ENCODE assay signal across 19 cellular contexts in the genomic region with DNA sequence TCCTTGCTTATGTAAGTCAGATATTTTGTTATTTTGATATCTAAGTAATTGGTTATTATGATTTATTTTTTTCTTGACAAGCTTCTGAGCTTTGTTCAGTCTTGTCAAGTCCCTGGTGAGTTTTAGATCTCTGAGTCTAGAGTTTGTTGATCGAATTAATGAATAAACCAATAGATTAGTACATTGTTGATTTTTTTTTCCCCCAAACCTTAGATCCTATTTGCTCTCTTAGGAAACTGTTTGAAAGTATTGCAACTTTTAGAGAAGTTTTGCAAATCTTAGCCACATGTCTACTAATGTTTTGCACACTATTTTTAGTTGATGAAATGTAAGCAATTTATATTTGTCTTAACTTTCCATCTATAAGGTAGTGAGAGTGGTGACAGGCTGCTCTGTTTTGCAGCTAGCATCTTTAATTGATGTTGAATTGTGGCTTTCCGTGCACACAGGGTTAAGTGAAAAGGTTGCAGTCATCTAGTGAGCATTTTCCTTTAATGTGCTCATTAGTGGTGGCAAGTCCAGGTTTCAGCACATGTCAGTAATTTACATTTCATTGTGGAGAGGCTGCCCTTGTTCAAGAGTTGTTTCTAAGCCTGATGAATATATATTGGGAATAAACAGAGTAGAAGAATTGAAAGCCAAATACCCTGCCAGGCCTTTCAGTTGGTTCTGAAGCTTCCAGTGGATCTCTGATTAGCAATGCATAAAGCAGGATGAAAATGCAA.
A peak's percentile ranks its signal among the peaks of the same experiment; 100 is the strongest.
DNase-seq lines count a peak whose midpoint lies in the region; ATAC-seq, FAIRE-seq and TF ChIP-seq lines count a peak whose summit lies in the region.
"Had no signal": no experiment of that assay in that cellular context is flagged by ENCODE, and none has a peak within 500 bp of the region (broad histone marks: within the 10 kb centered on the region; RNA-seq: fewer than 3 reads in every experiment).

No MANE protein-coding gene starts in this region.

- ATAC-seq in right lobe of liver (peak; percentile 41 to 73 (median 52)), HG03039 (IDR thresholded peaks at IDR 0.05; ENCODE audit: unreplicated experiment) (no peak)
- ATAC-seq: Panc1, Right ventricle myocardium inferior had no signal

- no peaks in the 10 kb centered on the region for H3K27me3 ChIP-seq in H1 (replicated peaks in 1 of 4; ENCODE audit: control insufficient read depth in 3 of 4, extremely low read depth in 1 of 4, insufficient read depth in 3 of 4, low read length in 3 of 4)
- no peaks in the 10 kb centered on the region for H3K27me3 ChIP-seq in right lobe of liver
- H3K27me3 ChIP-seq: BLaER1 had no signal

- no peak for TF ChIP-seq POLR2A in H1 (IDR thresholded peaks at IDR 0.05; ENCODE audit: control extremely low read depth in 1 of 2, low read depth in 2 of 2, low read length in 2 of 2)
- TF ChIP-seq POLR2A in right lobe of liver (IDR thresholded peaks at IDR 0.05), result no peak

- no peak overlapping the region for H3K23ac ChIP-seq in H1 (ENCODE audit: insufficient read length)

- no peaks in the 10 kb centered on the region for H3K27me3 Mint-ChIP-seq in activated naive CD8-positive, alpha-beta T cell treated with anti-CD3 and anti-CD28 coated beads for 36 hours
- H3K27me3 Mint-ChIP-seq: CD8-positive, alpha-beta memory T cell had no signal

- H3K4ac ChIP-seq in H1 (replicated peaks; ENCODE audit: insufficient read length, low read depth, low read length), result no peak overlapping the region

- peak overlapping the region; percentile 89 for H4K5ac ChIP-seq in H1 (ENCODE audit: insufficient read length, low read depth, low read length)

- H3K56ac ChIP-seq in H1 (replicated peaks; ENCODE audit: insufficient read length, low read depth, low read length), result no peak overlapping the region

- H3K23me2 ChIP-seq in H1 (ENCODE audit: low read depth, low read length), result no peaks in the 10 kb centered on the region

- no peak overlapping the region for H3K14ac ChIP-seq in H1 (ENCODE audit: insufficient read length)

- H3K9me3 ChIP-seq in H1 (ENCODE audit: insufficient read depth in 2 of 2, low read depth in 1 of 2, low read length in 1 of 2), result no peaks in the 10 kb centered on the region; a peak in 1 of 4 replicates
- no peaks in the 10 kb centered on the region for H3K9me3 ChIP-seq in right lobe of liver
- H3K9me3 ChIP-seq: SK-N-SH had no signal

- WGBS in H1 (ENCODE audit: extremely low coverage in 1 of 2, insufficient coverage in 1 of 2, insufficient read length in 1 of 2, insufficient replicate concordance in 2 of 2, low coverage in 1 of 2, low lambda C conversion rate in 2 of 2, missing lambda C conversion rate in 1 of 2), 2 experiments, result 37% methylated on average over 2 of the region's 2 CpGs; no CpG with 5 or more reads in 1 of the 2 experiments
- 32% methylated on average over 2 of the region's 2 CpGs for WGBS in right lobe of liver (ENCODE audit: insufficient coverage, low coverage, low lambda C conversion rate, missing lambda C conversion rate)

- no peak for FAIRE-seq in H1 (lab: Jason Lieb, UNC)

- TF ChIP-seq CTCF in H1 (IDR thresholded peaks at IDR 0.05; ENCODE audit: control extremely low read depth in 1 of 3, insufficient read depth in 1 of 3, low read depth in 1 of 3, low read length in 3 of 3) (no peak), right lobe of liver (IDR thresholded peaks at IDR 0.05) (no peak)

- no peak overlapping the region for H2AK5ac ChIP-seq in H1 (ENCODE audit: low read depth, low read length)

- H3K4me1 ChIP-seq in H1 (replicated peaks in 1 of 4; ENCODE audit: control insufficient read depth in 3 of 4, insufficient read depth in 4 of 4, low read length in 3 of 4), result peaks cover 0 to 15% (median 10%) of the 10 kb centered on the region in 4 experiments; a peak in 3 of 7 replicates
- H3K4me1 ChIP-seq in right lobe of liver, result peaks cover 0 to 57% (median 20%) of the 10 kb centered on the region in 4 donors
- H3K4me1 ChIP-seq: BLaER1 had no signal

- no peak overlapping the region for H4K91ac ChIP-seq in H1 (replicated peaks; ENCODE audit: insufficient read length, low read length)

- no peak overlapping the region for H4K8ac ChIP-seq in H1 (ENCODE audit: extremely low read depth, insufficient read depth, low read length)

- peaks cover 12% of the 10 kb centered on the region for H3K36me3 Mint-ChIP-seq in activated naive CD8-positive, alpha-beta T cell treated with anti-CD3 and anti-CD28 coated beads for 36 hours

- H3K9ac ChIP-seq in H1 (replicated peaks in 1 of 4; ENCODE audit: extremely low read depth in 1 of 4, low read depth in 3 of 4, low read length in 3 of 4), result no peak overlapping the region
- H3K9ac ChIP-seq: BLaER1, SK-N-SH had no signal

- no peak for TF ChIP-seq EP300 in H1 (IDR thresholded peaks at IDR 0.05; ENCODE audit: borderline replicate concordance in 1 of 2, low read depth in 2 of 2, low read length in 2 of 2)

- H3K4me1 Mint-ChIP-seq in activated naive CD8-positive, alpha-beta T cell treated with anti-CD3 and anti-CD28 coated beads for 36 hours, result peaks cover 7% of the 10 kb centered on the region
- H3K4me1 Mint-ChIP-seq: CD8-positive, alpha-beta memory T cell had no signal

- TF ChIP-seq RAD21 in H1 (IDR thresholded peaks at IDR 0.05 in 1 of 2, conservative IDR thresholded peaks at IDR 0.05 in 1 of 2; ENCODE audit: low read depth in 2 of 2, low read length in 2 of 2), result no peak

- H3K36me3 ChIP-seq in H1 (ENCODE audit: control insufficient read depth in 2 of 4, insufficient read depth in 4 of 4, low read length in 3 of 4) (peaks cover 0 to 8% (median 2%) of the 10 kb centered on the region in 4 experiments; a peak in 2 of 8 replicates), right lobe of liver (no peaks in the 10 kb centered on the region)
- H3K36me3 ChIP-seq: BLaER1 had no signal

- H2BK5ac ChIP-seq in H1 (ENCODE audit: low read depth, low read length), result no peak overlapping the region

- H2BK12ac ChIP-seq in H1 (ENCODE audit: low read depth, low read length), result no peak overlapping the region

- peak in 2 of 3 experiments; percentile 7 to 66 for DNase-seq in NCI-H1417 (lab: John Stamatoyannopoulos, UW)
- DNase-seq in NCI-H1417 treated with DMSO at 0.1 percent for 48 hours (lab: John Stamatoyannopoulos, UW), result no peak
- DNase-seq in NCI-H748 (lab: John Stamatoyannopoulos, UW; ENCODE audit: unreplicated experiment), result peak; percentile 68
- no peak for DNase-seq in H1 (ENCODE audit: low read depth in 1 of 2, low spot score in 2 of 2)
- no peak for DNase-seq in right lobe of liver
- no peak for DNase-seq in activated naive CD8-positive, alpha-beta T cell treated with anti-CD3 and anti-CD28 coated beads for 36 hours
- DNase-seq in LoVo (ENCODE audit: low spot score), result no peak
- DNase-seq: CD8-positive, alpha-beta memory T cell; KBM-7; NCI-H1105; NCI-H1930; NCI-H226; NCI-H774; SK-N-SH had no signal

- no peak overlapping the region for H2BK120ac ChIP-seq in H1 (replicated peaks; ENCODE audit: low read depth, low read length)

- H3K27ac Mint-ChIP-seq in activated naive CD8-positive, alpha-beta T cell treated with anti-CD3 and anti-CD28 coated beads for 36 hours, result no peak overlapping the region
- H3K27ac Mint-ChIP-seq: CD8-positive, alpha-beta memory T cell had no signal

- H2AFZ ChIP-seq in H1 (ENCODE audit: low read length), result no peak overlapping the region

- CTCF ChIA-PET in H1 (lab: Charles Lee; ENCODE audit: partially characterized antibody), result interaction anchor here (0.7 to 1.7 kb wide), 2 partner anchors 18 to 56 kb away, joined by 3 to 4 read pairs; no protein-coding TSS in a partner anchor

- peak overlapping the region in 1 of 4 experiments; percentile 36; a peak in 2 of 8 replicates for H3K4me3 ChIP-seq in H1 (ENCODE audit: extremely low read depth in 1 of 4, insufficient read depth in 2 of 4, low read depth in 3 of 4, low read length in 4 of 4)
- H3K4me3 ChIP-seq in right lobe of liver, result no peak overlapping the region
- H3K4me3 ChIP-seq: BLaER1 had no signal

- H3K4me3 Mint-ChIP-seq in activated naive CD8-positive, alpha-beta T cell treated with anti-CD3 and anti-CD28 coated beads for 36 hours, result no peak overlapping the region
- H3K4me3 Mint-ChIP-seq: CD8-positive, alpha-beta memory T cell had no signal

- peak overlapping the region; percentile 31 to 49; a peak in 3 of 4 replicates for H3K4me2 ChIP-seq in H1 (ENCODE audit: insufficient read depth in 1 of 2, low read depth in 2 of 2, low read length in 2 of 2)
- H3K4me2 ChIP-seq: BLaER1, SK-N-SH had no signal

- no peaks in the 10 kb centered on the region for H4K20me1 ChIP-seq in H1 (replicated peaks in 1 of 2; ENCODE audit: control insufficient read depth in 1 of 2, insufficient read depth in 2 of 2, low read length in 2 of 2)
- H4K20me1 ChIP-seq: BLaER1 had no signal

- POLR2A ChIA-PET in H1 (lab: Charles Lee; ENCODE audit: partially characterized antibody), result no interaction called here

- H3K18ac ChIP-seq in H1 (ENCODE audit: extremely low read depth, low read length), result no peak overlapping the region; the same call in 1 of the 2 replicates

- no peak overlapping the region for H2BK15ac ChIP-seq in H1 (ENCODE audit: low read length)

- H2BK20ac ChIP-seq in H1 (ENCODE audit: low read length), result no peak overlapping the region

- H3K9me3 Mint-ChIP-seq in activated naive CD8-positive, alpha-beta T cell treated with anti-CD3 and anti-CD28 coated beads for 36 hours, result peaks cover 10% of the 10 kb centered on the region
- H3K9me3 Mint-ChIP-seq: CD8-positive, alpha-beta memory T cell had no signal

- H3K27ac ChIP-seq in H1 (ENCODE audit: low read depth, low read length) (no peak overlapping the region), right lobe of liver (peak overlapping the region in 2 of 3 donors; percentile 5 to 58)
- H3K27ac ChIP-seq: 22Rv1, BLaER1 had no signal

- no peaks in the 10 kb centered on the region for H3K79me1 ChIP-seq in H1 (ENCODE audit: low read depth, low read length)

- intact Hi-C loops in right lobe of liver (cut with DNase I), result no loop called here

- H3K79me2 ChIP-seq in H1 (ENCODE audit: control insufficient read depth in 1 of 2, insufficient read depth in 2 of 2, low read length in 2 of 2), result peaks cover 0 to 42% of the 10 kb centered on the region in 2 experiments; a peak in 2 of 4 replicates

TF ChIP-seq in H1, 55 proteins besides CTCF, POLR2A, EP300 and RAD21 (continues in another document):
- TF ChIP-seq PHF8 (conservative IDR thresholded peaks at IDR 0.05; ENCODE audit: low read depth, low read length), result no peak

Comparison
In these comparisons a context has a peak if more than half of its experiments do, and no peak if none do; other contexts are left out.
1. DNase-seq: peak in NCI-H1417 (2 of 3) and NCI-H748 (single experiment); none in NCI-H1417 treated with DMSO at 0.1 percent for 48 hours (single experiment), H1 (0 of 2), right lobe of liver (0 of 3), activated naive CD8-positive, alpha-beta T cell treated with anti-CD3 and anti-CD28 coated beads for 36 hours (single experiment) and LoVo (single experiment).